In genomic region chr12:41217731-41218130, GRCh38 we compare ENCODE assay signal across 26 cellular contexts. TPM values are rescaled to one million over a fixed set of nuclear protein-coding genes. Genes with fewer than 3 reads are reported as not detected.
"Had no signal": no experiment of that assay in that cellular context is flagged by ENCODE, and none has a peak within 500 bp of the region (broad histone marks: within the 10 kb centered on the region; RNA-seq: fewer than 3 reads in every experiment).

No MANE protein-coding gene starts in this region.

- H3K9ac ChIP-seq: SK-N-SH had no signal

- ATAC-seq: activated T-cell treated with anti-CD3 and anti-CD28 coated beads, Interleukin-2, amount 50 U/mL, for 72 hours; left colon; natural killer cell; pancreas; stimulated activated memory B cell treated with anti-CD40 and anti-IgM and Interleukin-4, amounts not matched to agents 10 μg/mL and 1 μg/mL and 100 μg/mL, for 72 hours; upper lobe of right lung had no signal

- H3K4me1 Mint-ChIP-seq: natural killer cell; stimulated activated memory B cell treated with anti-CD40 and anti-IgM and Interleukin-4, amounts not matched to agents 10 μg/mL and 1 μg/mL and 100 μg/mL, for 72 hours had no signal

- H3K9me3 Mint-ChIP-seq: activated CD4-positive, alpha-beta memory T cell treated with anti-CD3 and anti-CD28 coated beads for 36 hours; activated naive CD4-positive, alpha-beta T cell treated with anti-CD3 and anti-CD28 coated beads for 36 hours; brain; dendritic cell treated with granulocyte-macrophage colony-stimulating factor and Interleukin-4, amounts not matched to agents 40 ng/mL and 50 ng/mL, for 4 days; stimulated activated memory B cell treated with anti-CD40 and anti-IgM and Interleukin-4, amounts not matched to agents 10 μg/mL and 1 μg/mL and 100 μg/mL, for 72 hours had no signal

- H3K4me3 Mint-ChIP-seq: activated CD4-positive, alpha-beta memory T cell treated with anti-CD3 and anti-CD28 coated beads for 36 hours; activated naive CD4-positive, alpha-beta T cell treated with anti-CD3 and anti-CD28 coated beads for 36 hours; activated T-cell treated with anti-CD3 and anti-CD28 coated beads, Interleukin-2, amount 50 U/mL, for 72 hours; brain; dendritic cell treated with granulocyte-macrophage colony-stimulating factor and Interleukin-4, amounts not matched to agents 40 ng/mL and 50 ng/mL, for 4 days; natural killer cell; stimulated activated memory B cell treated with anti-CD40 and anti-IgM and Interleukin-4, amounts not matched to agents 10 μg/mL and 1 μg/mL and 100 μg/mL, for 72 hours had no signal

- DNase-seq: activated CD4-positive, alpha-beta memory T cell treated with anti-CD3 and anti-CD28 coated beads for 36 hours; activated CD4-positive, alpha-beta T cell treated with anti-CD3 and anti-CD28 coated beads for 48 hours; activated effector memory CD4-positive, alpha-beta T cell treated with Interleukin-2 at 50 U/mL for 16 hours; activated naive CD4-positive, alpha-beta T cell treated with anti-CD3 and anti-CD28 coated beads for 36 hours; activated T-cell treated with anti-CD3 and anti-CD28 coated beads, Interleukin-2, amount 50 U/mL, for 72 hours; effector CD4-positive, alpha-beta T cell; erythroblast; head of caudate nucleus; left colon; natural killer cell; pancreas; right lobe of liver; SK-N-SH; small intestine; stimulated activated CD4-positive, alpha-beta T cell treated with anti-CD3 and anti-CD28 coated beads, Interleukin-15, amount 100 ng/mL, for 24 hours; stomach; T-helper 2 cell; upper lobe of right lung had no signal

- H3K27me3 Mint-ChIP-seq: activated CD4-positive, alpha-beta memory T cell treated with anti-CD3 and anti-CD28 coated beads for 36 hours; brain; dendritic cell treated with granulocyte-macrophage colony-stimulating factor and Interleukin-4, amounts not matched to agents 40 ng/mL and 50 ng/mL, for 4 days had no signal

- H3K4me3 ChIP-seq: lung, pancreas, right lobe of liver, stomach, upper lobe of right lung had no signal

- FAIRE-seq: frontal cortex, islet of Langerhans, pancreas, small intestine had no signal

- H3K9me3 ChIP-seq: pancreas, right lobe of liver, SK-N-SH, stomach, upper lobe of right lung had no signal

- H3K4me1 ChIP-seq: pancreas, right lobe of liver had no signal

- H3K36me3 ChIP-seq: pancreas, right lobe of liver, stomach, upper lobe of right lung had no signal

- H3K36me3 Mint-ChIP-seq: activated CD4-positive, alpha-beta memory T cell treated with anti-CD3 and anti-CD28 coated beads for 36 hours; brain; natural killer cell; stimulated activated memory B cell treated with anti-CD40 and anti-IgM and Interleukin-4, amounts not matched to agents 10 μg/mL and 1 μg/mL and 100 μg/mL, for 72 hours had no signal

- H3K27ac Mint-ChIP-seq: activated CD4-positive, alpha-beta memory T cell treated with anti-CD3 and anti-CD28 coated beads for 36 hours; activated naive CD4-positive, alpha-beta T cell treated with anti-CD3 and anti-CD28 coated beads for 36 hours; activated T-cell treated with anti-CD3 and anti-CD28 coated beads, Interleukin-2, amount 50 U/mL, for 72 hours; dendritic cell treated with granulocyte-macrophage colony-stimulating factor and Interleukin-4, amounts not matched to agents 40 ng/mL and 50 ng/mL, for 4 days; natural killer cell; stimulated activated memory B cell treated with anti-CD40 and anti-IgM and Interleukin-4, amounts not matched to agents 10 μg/mL and 1 μg/mL and 100 μg/mL, for 72 hours had no signal

- H3K4me2 ChIP-seq: SK-N-SH had no signal

- H3K27ac ChIP-seq: pancreas, right lobe of liver, stomach, upper lobe of right lung had no signal

- H3K27me3 ChIP-seq: right lobe of liver, stomach, upper lobe of right lung had no signal

RNA-seq across cellular contexts. Expression of gene PDZRN4, which starts 29.6 kb away (rescaled TPM):
- total RNA-seq: activated CD4-positive, alpha-beta memory T cell treated with anti-CD3 and anti-CD28 coated beads for 36 hours; activated naive CD4-positive, alpha-beta T cell treated with anti-CD3 and anti-CD28 coated beads for 36 hours; activated T-cell treated with anti-CD3 and anti-CD28 coated beads, Interleukin-2, amount 50 U/mL, for 72 hours; cardiac septum; mesenteric fat pad; natural killer cell had no signal
